1 cellular context compared by ENCODE assay signal in the genomic region with DNA sequence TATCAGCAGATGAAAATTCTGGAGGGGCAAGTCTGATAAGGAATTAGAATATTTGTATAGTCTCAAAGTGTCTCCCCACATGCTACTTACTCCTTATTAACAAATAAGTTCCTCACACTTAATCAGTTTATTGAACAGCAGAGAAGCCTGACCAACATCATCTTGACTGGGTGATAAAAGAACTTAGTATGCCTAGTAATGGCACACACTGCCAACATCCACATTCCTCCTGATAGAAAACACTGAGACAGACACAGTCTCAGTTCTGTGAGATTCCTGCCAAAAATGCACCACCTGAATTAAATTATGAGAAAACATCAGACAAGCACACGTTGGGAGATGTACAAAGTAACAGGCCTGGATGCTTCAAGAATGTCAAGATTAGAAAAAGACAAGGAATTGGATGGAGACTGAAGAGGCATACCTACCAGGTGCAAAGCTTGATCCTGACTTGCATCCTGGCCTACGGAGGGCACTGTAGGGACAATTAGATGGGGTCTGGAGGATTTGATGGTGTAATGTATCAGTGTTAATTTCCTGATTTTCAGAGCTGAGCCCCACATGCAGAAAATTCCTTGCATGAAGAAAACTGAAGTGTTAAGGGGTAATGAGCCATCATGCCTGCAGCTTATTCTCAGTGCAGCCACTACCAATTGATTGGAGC.
TF ChIP-seq lines count a peak whose summit lies in the region.

No MANE protein-coding gene starts in this region.

TF ChIP-seq in A549, 52 proteins besides CTCF, POLR2A, EP300 and RAD21:
- no peak for TF ChIP-seq RCOR1 (IDR thresholded peaks at IDR 0.05; ENCODE audit: low read depth, low read length)
- no peak for TF ChIP-seq KDM5A (IDR thresholded peaks at IDR 0.05)
- no peak for TF ChIP-seq FOXS1 (CRISPR knock-in tag; IDR thresholded peaks at IDR 0.05)
- TF ChIP-seq FOSL2 (IDR thresholded peaks at IDR 0.05): no peak
- TF ChIP-seq FOSL2 (CRISPR knock-in tag; IDR thresholded peaks at IDR 0.05): no peak
- no peak for TF ChIP-seq HOXB13 (CRISPR knock-in tag; IDR thresholded peaks at IDR 0.05; ENCODE audit: low read depth)
- TF ChIP-seq, protein P1, sequence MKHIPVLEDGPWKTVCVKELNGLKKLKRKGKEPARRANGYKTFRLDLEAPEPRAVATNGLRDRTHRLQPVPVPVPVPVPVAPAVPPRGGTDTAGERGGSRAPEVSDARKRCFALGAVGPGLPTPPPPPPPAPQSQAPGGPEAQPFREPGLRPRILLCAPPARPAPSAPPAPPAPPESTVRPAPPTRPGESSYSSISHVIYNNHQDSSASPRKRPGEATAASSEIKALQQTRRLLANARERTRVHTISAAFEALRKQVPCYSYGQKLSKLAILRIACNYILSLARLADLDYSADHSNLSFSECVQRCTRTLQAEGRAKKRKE (CRISPR knock-in tag; IDR thresholded peaks at IDR 0.05; ENCODE audit: low read depth): no peak
- no peak for TF ChIP-seq KDM1A (IDR thresholded peaks at IDR 0.05; ENCODE audit: low read depth)
TF ChIP-seq in A549: peak in this region for 0.
